Comparison of ENCODE assay signal across 8 cellular contexts in the genomic region with DNA sequence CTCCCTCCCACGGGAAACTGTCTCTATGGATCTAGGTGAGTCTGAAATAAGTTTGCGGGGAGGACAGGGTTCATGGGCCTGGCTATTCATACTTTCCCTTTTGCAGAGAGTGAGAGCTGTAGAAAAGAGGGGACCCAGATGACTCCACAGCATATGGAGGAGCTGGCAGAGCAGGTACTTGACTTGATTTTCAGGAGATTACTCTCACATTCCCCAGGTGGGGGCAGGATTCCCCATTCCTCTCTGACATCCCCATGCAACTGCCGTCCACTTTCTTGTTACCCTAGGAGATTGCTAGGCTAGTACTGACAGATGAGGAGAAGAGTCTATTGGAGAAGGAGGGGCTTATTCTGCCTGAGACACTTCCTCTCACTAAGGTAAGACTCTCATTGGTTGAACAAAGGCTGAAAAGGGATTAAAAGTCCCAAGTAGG. TPM values are rescaled to one million over a fixed set of nuclear protein-coding genes. Genes with fewer than 3 reads are reported as not detected.
A peak's percentile ranks its signal among the peaks of the same experiment; 100 is the strongest.
DNase-seq lines count a peak whose midpoint lies in the region; ATAC-seq and TF ChIP-seq lines count a peak whose summit lies in the region.

No MANE protein-coding gene starts in this region.

- H3K79me2 ChIP-seq in OCI-LY3 (ENCODE audit: low read length) = peaks cover 49% of the 10 kb centered on the region

- peak overlapping the region; percentile 81 for H3K4me2 ChIP-seq in OCI-LY3 (ENCODE audit: low read length)

- H3K36me3 Mint-ChIP-seq in Calu3 (ENCODE audit: insufficient read depth, unreplicated experiment) = peaks cover 40% of the 10 kb centered on the region

- no peaks in the 10 kb centered on the region for H3K4me1 Mint-ChIP-seq in Calu3 (ENCODE audit: low read depth, unreplicated experiment)

- ATAC-seq in lung (ENCODE audit: insufficient read depth, low FRiP score) (no peak), GM18870 (IDR thresholded peaks at IDR 0.05; ENCODE audit: unreplicated experiment) (no peak), HG02588 (IDR thresholded peaks at IDR 0.05; ENCODE audit: unreplicated experiment) (no peak)

- BruUV-seq in Calu3 (replicated peaks; lab: Mats Ljungman, UMichigan) = no TSS peak

- H3K27me3 Mint-ChIP-seq in Calu3 (ENCODE audit: unreplicated experiment) = no peaks in the 10 kb centered on the region

- CTCF ChIA-PET in Calu3 (lab: Charles Lee) = interaction anchor here (0.6 to 1.9 kb wide), 6 partner anchors 16 to 1087 kb away, joined by 3 to 9 read pairs (median 4); partner anchors contain the start of genes ARHGEF39, CCDC107, GALT and GBA2
- CTCF ChIA-PET in HEK293 (lab: Yijun Ruan, JAX) = interaction anchor here (0.6 to 8.0 kb wide), 13 partner anchors 8 to 129 kb away, joined by 3 to 88 read pairs (median 5); partner anchors contain the start of genes ARHGEF39, GBA2 and RGP1

- intact Hi-C loops in Calu3 (cut with micrococcal nuclease; ENCODE audit: unreplicated experiment) = loop anchor here (10.0 kb wide), 2 partner anchors 68 to 82 kb away; partner anchors contain the start of genes ARHGEF39, HINT2 and SPAG8

- POLR2A ChIA-PET in HEK293 (lab: Yijun Ruan, JAX) = interaction anchor here (0.5 to 4.2 kb wide), 17 partner anchors 7 to 795 kb away, joined by 3 to 73 read pairs (median 13); partner anchors contain the start of genes ARHGEF39, CCDC107, FAM221B and FANCG

- peaks cover 20% of the 10 kb centered on the region for H4K20me1 ChIP-seq in OCI-LY3 (ENCODE audit: insufficient read depth, low read length)

- H3K9me3 ChIP-seq in HEK293 (ENCODE audit: control insufficient read depth, insufficient read depth, low read depth, low read length) (no peaks in the 10 kb centered on the region), OCI-LY3 (ENCODE audit: insufficient read depth, low read length) (no peaks in the 10 kb centered on the region), lung (ENCODE audit: control insufficient read depth in 2 of 2, insufficient read depth in 1 of 2, low read length in 1 of 2) (no peaks in the 10 kb centered on the region)

- H3K36me3 ChIP-seq in HEK293 (ENCODE audit: control insufficient read depth in 2 of 2, insufficient read depth in 1 of 2, low read length in 2 of 2) = peaks cover 10 to 60% of the 10 kb centered on the region in 2 experiments; a peak in 2 of 3 replicates
- peaks cover 26% of the 10 kb centered on the region for H3K36me3 ChIP-seq in OCI-LY3 (replicated peaks; ENCODE audit: low read depth, low read length)
- peaks cover 16 to 25% of the 10 kb centered on the region in 2 donors for H3K36me3 ChIP-seq in lung (ENCODE audit: control insufficient read depth in 2 of 2, insufficient read depth in 2 of 2, low read length in 2 of 2)

- 7 to 13% methylated on average over 3 of the region's 3 CpGs for WGBS in lung, 2 donors

- H3K4me1 ChIP-seq in HEK293 (ENCODE audit: control insufficient read depth, insufficient read depth, low read length) = peaks cover 13% of the 10 kb centered on the region
- H3K4me1 ChIP-seq in OCI-LY3 (ENCODE audit: low read length) = peaks cover 41% of the 10 kb centered on the region
- H3K4me1 ChIP-seq in lung (ENCODE audit: control insufficient read depth in 2 of 2, insufficient read depth in 2 of 2, low read length in 2 of 2) = peaks cover 14 to 17% of the 10 kb centered on the region in 2 donors

- H3K4me3 ChIP-seq in HEK293 (ENCODE audit: low read depth, low read length) (peak overlapping the region; percentile 81), OCI-LY3 (ENCODE audit: low read length) (peak overlapping the region; percentile 94), lung (peak overlapping the region; percentile 80)

- no peak overlapping the region for H2AFZ ChIP-seq in OCI-LY3 (ENCODE audit: low read depth, low read length)

- H3K4me3 Mint-ChIP-seq in Calu3 (ENCODE audit: low read depth, unreplicated experiment) = no peak overlapping the region

- TF ChIP-seq CTCF in Calu3 (IDR thresholded peaks at IDR 0.05; ENCODE audit: unreplicated experiment) (no peak), HEK293 (tag by site-specific recombination; IDR thresholded peaks at IDR 0.05) (peak; percentile 23; the same call in 1 of the 2 replicates), OCI-LY3 (IDR thresholded peaks at IDR 0.05; ENCODE audit: low read depth, low read length) (peak; percentile 32), lung (IDR thresholded peaks at IDR 0.05; ENCODE audit: control extremely low read depth, extremely low read depth) (no peak)

- H3K9ac ChIP-seq in OCI-LY3 (ENCODE audit: low read length) = peak overlapping the region; percentile 92

- H3K27me3 ChIP-seq in OCI-LY3 (ENCODE audit: low read depth, low read length) (no peaks in the 10 kb centered on the region), lung (ENCODE audit: control insufficient read depth, insufficient read depth) (no peaks in the 10 kb centered on the region)

- H3K9me3 Mint-ChIP-seq in Calu3 (ENCODE audit: low read depth, unreplicated experiment) = no peaks in the 10 kb centered on the region

- H3K27ac Mint-ChIP-seq in Calu3 (ENCODE audit: unreplicated experiment) = no peak overlapping the region

- DNase-seq in Calu3 (peak; percentile 54), caudate nucleus (lab: John Stamatoyannopoulos, UW) (peak in 5 of 61 donors; percentile 14 to 43 (median 34)), lung (ENCODE audit: low spot score) (peak; percentile 51)
- DNase-seq in stimulated activated CD4-positive, alpha-beta T cell treated with anti-CD3 and anti-CD28 coated beads, Interleukin-4, amount 100 ng/mL, for 1 hour = no peak

- H3K27ac ChIP-seq in HEK293 (ENCODE audit: extremely low read depth, low read depth, low read length) (peak overlapping the region; percentile 81; the same call in 1 of the 2 replicates), OCI-LY3 (ENCODE audit: low read length) (peak overlapping the region; percentile 87), caudate nucleus (ENCODE audit: low read depth, low read length) (peak overlapping the region; percentile 89), lung (ENCODE audit: low read depth in 1 of 2, low read length in 1 of 2) (peak overlapping the region; percentile 95 to 98)

TF ChIP-seq in HEK293, 187 proteins besides CTCF, POLR2A, EP300 and RAD21 (continues in another document):
- TF ChIP-seq ZNF600 (tag by site-specific recombination; IDR thresholded peaks at IDR 0.05) = peak; percentile 84
- TF ChIP-seq ZFHX2 (tag by site-specific recombination; conservative IDR thresholded peaks at IDR 0.05) = no peak; the same call in 1 of the 2 replicates
- no peak for TF ChIP-seq PRDM2 (tag by site-specific recombination; IDR thresholded peaks at IDR 0.05; ENCODE audit: borderline replicate concordance)
- TF ChIP-seq ZBTB17 (tag by site-specific recombination; IDR thresholded peaks at IDR 0.05) = peak; percentile 78
- TF ChIP-seq ZNF585B (tag by site-specific recombination; IDR thresholded peaks at IDR 0.05) = no peak
- TF ChIP-seq KLF16 (tag by site-specific recombination; IDR thresholded peaks at IDR 0.05) = no peak
- TF ChIP-seq ZNF366 (tag by site-specific recombination; conservative IDR thresholded peaks at IDR 0.05) = peak; percentile 21; the same call in 1 of the 2 replicates

RNA-seq across cellular contexts. Expression of gene CREB3, which starts 0.7 kb away (rescaled TPM):
- 26.5 and 29.4 TPM in 2 replicates for total RNA-seq in Calu3 (2022)
- 10 to 100 TPM; 25.1 to 43.3 TPM for total RNA-seq in lung
- polyA plus RNA-seq in lung = 10 to 100 TPM; 38.7 to 39.0 TPM

RNA-seq across cellular contexts. Expression of gene TLN1, which starts 1.1 kb away (rescaled TPM):
- 91.1 and 98.7 TPM in 2 replicates for total RNA-seq in Calu3 (2022)
- total RNA-seq in lung = 100 to 1,000 TPM; 206 to 501 TPM
- 100 to 1,000 TPM in 1 of 2 donors, 10 to 100 TPM in 1; 71.5 to 319 TPM for polyA plus RNA-seq in lung

RNA-seq across cellular contexts. Expression of gene GBA2, which starts 15.9 kb away (rescaled TPM):
- total RNA-seq in Calu3 (2022) = 62.4 and 62.7 TPM in 2 replicates
- 10 to 100 TPM; 42.4 to 78.7 TPM for total RNA-seq in lung
- 10 to 100 TPM; 44.2 to 48.2 TPM for polyA plus RNA-seq in lung

RNA-seq across cellular contexts. Expression of gene RGP1, which starts 16.0 kb away (rescaled TPM):
- total RNA-seq in Calu3 (2022) (26.6 and 31.6 TPM in 2 replicates), lung (10 to 100 TPM; 13.0 to 33.2 TPM)
- polyA plus RNA-seq in lung = 10 to 100 TPM; 11.7 to 12.9 TPM

RNA-seq across cellular contexts. Expression of gene MSMP, which starts 21.0 kb away (rescaled TPM):
- total RNA-seq in Calu3 (2022) = not detected in 2 replicates
- total RNA-seq in lung = 1 to 10 TPM in 1 of 2 donors, not detected in 1; 1.6 TPM
- 1 to 10 TPM in 1 of 2 donors, under 1 TPM in 1; 0.62 to 1.2 TPM for polyA plus RNA-seq in lung

Comparison
In these comparisons a context has a peak if more than half of its experiments do, and no peak if none do; other contexts are left out.
1. CTCF ChIP-seq: peak in HEK293 (single experiment) and OCI-LY3 (single experiment); none in Calu3 (single experiment) and lung (single experiment).
2. Peak in every context shown above with its lines, with median percentiles within 50 percentile points of each other: H3K27ac ChIP-seq and H3K4me3 ChIP-seq.